In the genomic region with DNA sequence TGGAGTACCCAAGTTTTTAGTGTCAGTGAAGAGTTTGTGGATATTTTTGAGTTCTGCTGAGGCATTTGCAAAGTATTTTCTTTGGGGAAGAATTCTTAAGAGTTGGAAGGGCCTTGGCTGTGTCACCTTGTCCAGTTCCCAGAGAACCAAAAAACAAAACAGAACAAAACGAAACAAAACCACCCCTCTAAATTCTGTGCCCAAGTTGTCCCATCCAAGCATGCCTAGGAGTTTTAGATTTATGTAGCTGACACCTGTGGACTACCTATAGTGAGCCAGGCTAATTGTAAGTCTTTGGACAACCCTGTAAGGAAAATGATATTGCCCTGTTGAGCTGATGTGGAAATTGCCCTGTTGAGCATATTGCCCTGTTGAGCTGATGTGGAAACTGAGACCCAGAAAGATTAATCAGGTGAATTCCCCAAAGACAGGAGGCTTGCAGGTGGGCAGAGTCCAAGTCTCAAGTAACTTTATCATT, we compare ENCODE assay signal across 9 cellular contexts. TPM values are rescaled to one million over a fixed set of nuclear protein-coding genes. Genes with fewer than 3 reads are reported as not detected.
DNase-seq lines count a peak whose midpoint lies in the region; ATAC-seq and TF ChIP-seq lines count a peak whose summit lies in the region.
"Had no signal": no experiment of that assay in that cellular context is flagged by ENCODE, and none has a peak within 500 bp of the region (broad histone marks: within the 10 kb centered on the region; RNA-seq: fewer than 3 reads in every experiment).

No MANE protein-coding gene starts in this region.

- H3K9me3 ChIP-seq in OCI-LY1 (ENCODE audit: low read length): no peaks in the 10 kb centered on the region
- peaks cover 19% of the 10 kb centered on the region for H3K9me3 ChIP-seq in endodermal cell (ENCODE audit: control insufficient read depth, low read length)
- no peaks in the 10 kb centered on the region for H3K9me3 ChIP-seq in neural progenitor cell (ENCODE audit: low read depth)

- H3K4me1 Mint-ChIP-seq in CD14-positive monocyte: peaks cover 17% of the 10 kb centered on the region
- H3K4me1 Mint-ChIP-seq in endodermal cell: peaks cover 16% of the 10 kb centered on the region
- H3K4me1 Mint-ChIP-seq in neural progenitor cell: peaks cover 22% of the 10 kb centered on the region

- H3K36me3 ChIP-seq in OCI-LY1 (ENCODE audit: insufficient read depth, low read length) (peaks cover 10% of the 10 kb centered on the region), endodermal cell (ENCODE audit: control insufficient read depth, insufficient read depth, low read length) (no peaks in the 10 kb centered on the region), neural progenitor cell (no peaks in the 10 kb centered on the region)

- peaks cover 0 to 3% (median 0%) of the 10 kb centered on the region in 7 donors for H3K9me3 Mint-ChIP-seq in CD14-positive monocyte
- H3K9me3 Mint-ChIP-seq in endodermal cell: peaks cover 13% of the 10 kb centered on the region
- peaks cover 11% of the 10 kb centered on the region for H3K9me3 Mint-ChIP-seq in neural progenitor cell

- H3K27me3 Mint-ChIP-seq in CD14-positive monocyte (ENCODE audit: low read depth in 3 of 3): peaks cover 2 to 6% (median 5%) of the 10 kb centered on the region in 3 donors
- peaks cover 5% of the 10 kb centered on the region for H3K27me3 Mint-ChIP-seq in endodermal cell (ENCODE audit: insufficient read depth)
- H3K27me3 Mint-ChIP-seq in neural progenitor cell (ENCODE audit: insufficient read depth, low read depth): peaks cover 5% of the 10 kb centered on the region

- DNase-seq in CD14-positive monocyte (ENCODE audit: low spot score) (no peak), endodermal cell (no peak), neural progenitor cell (ENCODE audit: low spot score) (no peak), left colon (no peak), GF-D8 (lab: John Stamatoyannopoulos, UW) (no peak)

- H3K4me3 ChIP-seq in OCI-LY1 (ENCODE audit: low read depth, low read length, poor library complexity, severe bottlenecking): peak overlapping the region; percentile 81
- H3K4me3 ChIP-seq in endodermal cell (ENCODE audit: low read length): peak overlapping the region; percentile 78
- peak overlapping the region; percentile 81 for H3K4me3 ChIP-seq in neural progenitor cell

- H3K9ac ChIP-seq in OCI-LY1 (ENCODE audit: low read length) (peak overlapping the region; percentile 79), endodermal cell (ENCODE audit: extremely low read depth, low read length, poor library complexity, severe bottlenecking) (no peak overlapping the region), neural progenitor cell (no peak overlapping the region)

- WGBS in endodermal cell (ENCODE audit: insufficient coverage in 1 of 2, insufficient read length in 1 of 2), 2 experiments: 56% methylated on average over 1 of the region's 1 CpG; no CpG with 5 or more reads in 1 of the 2 experiments

- H3K79me2 ChIP-seq in OCI-LY1 (ENCODE audit: insufficient read depth, low read length) (no peaks in the 10 kb centered on the region), neural progenitor cell (ENCODE audit: low read depth) (no peaks in the 10 kb centered on the region)

- H3K4me3 Mint-ChIP-seq in CD14-positive monocyte: peak overlapping the region; percentile 81 to 91
- peak overlapping the region; percentile 84 for H3K4me3 Mint-ChIP-seq in endodermal cell
- H3K4me3 Mint-ChIP-seq in neural progenitor cell: peak overlapping the region; percentile 87

- H3K27ac Mint-ChIP-seq in CD14-positive monocyte (peak overlapping the region in 5 of 7 donors; percentile 38 to 86 (median 74)), endodermal cell (peak overlapping the region; percentile 57), neural progenitor cell (no peak overlapping the region)

- ATAC-seq in left colon (no peak), HG03108 (IDR thresholded peaks at IDR 0.05; ENCODE audit: unreplicated experiment) (no peak), HG03460 (IDR thresholded peaks at IDR 0.05; ENCODE audit: unreplicated experiment) (no peak)

- H3K9me2 ChIP-seq in OCI-LY1 (ENCODE audit: low read depth, low read length): no peaks in the 10 kb centered on the region

- no peak overlapping the region for H3K27ac ChIP-seq in OCI-LY1 (ENCODE audit: low read depth, low read length, poor library complexity, severe bottlenecking)
- no peak overlapping the region for H3K27ac ChIP-seq in endodermal cell (ENCODE audit: low read depth, low read length)
- no peak overlapping the region for H3K27ac ChIP-seq in neural progenitor cell

- no peaks in the 10 kb centered on the region for H3K27me3 ChIP-seq in OCI-LY1 (ENCODE audit: insufficient read depth, low read length)
- H3K27me3 ChIP-seq in endodermal cell (ENCODE audit: control insufficient read depth, insufficient read depth, low read length, poor library complexity, severe bottlenecking): no peaks in the 10 kb centered on the region
- peaks cover 6% of the 10 kb centered on the region for H3K27me3 ChIP-seq in neural progenitor cell

- TF ChIP-seq CTCF in CD14-positive monocyte (IDR thresholded peaks at IDR 0.05): no peak
- TF ChIP-seq CTCF in OCI-LY1 (IDR thresholded peaks at IDR 0.05; ENCODE audit: low read length): no peak
- TF ChIP-seq CTCF in endodermal cell (conservative IDR thresholded peaks at IDR 0.05): no peak
- TF ChIP-seq CTCF in neural progenitor cell (IDR thresholded peaks at IDR 0.05): no peak

- peaks cover 21% of the 10 kb centered on the region for H3K4me1 ChIP-seq in OCI-LY1 (ENCODE audit: insufficient read depth, low read length, severe bottlenecking)
- H3K4me1 ChIP-seq in endodermal cell (ENCODE audit: control insufficient read depth, insufficient read depth, low read length): no peaks in the 10 kb centered on the region
- peaks cover 15% of the 10 kb centered on the region for H3K4me1 ChIP-seq in neural progenitor cell

- H3K4me2 ChIP-seq in OCI-LY1 (ENCODE audit: low read length) (peak overlapping the region; percentile 99), neural progenitor cell (peak overlapping the region; percentile 79)

- H3F3A ChIP-seq in OCI-LY1 (ENCODE audit: insufficient read depth, low read length) (0 out of 2 replicates have a peak, but pooled peaks cover 3% of the 10 kb centered on the region), neural progenitor cell (ENCODE audit: low read depth) (peaks cover 24% of the 10 kb centered on the region)

- intact Hi-C loops in CD14-positive monocyte (cut with micrococcal nuclease) (loop anchor here (5.0 to 10.0 kb wide), 5 partner anchors 92 to 862 kb away; a partner anchor contains a TSS), left colon (cut with DNase I, micrococcal nuclease) (no loop called here)

- H4K20me1 ChIP-seq in OCI-LY1 (ENCODE audit: insufficient read depth, low read length): no peaks in the 10 kb centered on the region
- H4K20me1 ChIP-seq in neural progenitor cell (ENCODE audit: low read depth): no peaks in the 10 kb centered on the region

- H2AFZ ChIP-seq in OCI-LY1 (ENCODE audit: low read length) (peak overlapping the region; percentile 97), neural progenitor cell (replicated peaks) (peak overlapping the region; percentile 51)

- peaks cover 8 to 16% of the 10 kb centered on the region in 2 donors for H3K36me3 Mint-ChIP-seq in CD14-positive monocyte
- H3K36me3 Mint-ChIP-seq in endodermal cell (ENCODE audit: low read depth): peaks cover 17% of the 10 kb centered on the region
- H3K36me3 Mint-ChIP-seq in neural progenitor cell: peaks cover 19% of the 10 kb centered on the region

RNA-seq across cellular contexts. Expression of a gene that starts 1.0 kb away (rescaled TPM):
- 10 to 100 TPM; 44.5 to 45.9 TPM for polyA plus RNA-seq in CD14-positive monocyte
- 10 to 100 TPM; 40.4 to 58.2 TPM for total RNA-seq in endodermal cell
- 66.9 TPM for polyA plus RNA-seq in endodermal cell (2013, experiment 1 of 2)
- 67.6 TPM for polyA plus RNA-seq in endodermal cell (2013, experiment 2 of 2)
- 33.4 and 49.1 TPM in 2 replicates for total RNA-seq in neural progenitor cell (ENCODE audit: low replicate concordance)
- 10 to 100 TPM; 89.8 to 96.3 TPM for total RNA-seq in left colon

RNA-seq across cellular contexts. Expression of a gene that starts 57.5 kb away (rescaled TPM):
- not detected for polyA plus RNA-seq in CD14-positive monocyte
- total RNA-seq in endodermal cell (not detected), neural progenitor cell (ENCODE audit: low replicate concordance) (not detected in 2 replicates), left colon (not detected)
- polyA plus RNA-seq in endodermal cell (2013, experiment 1 of 2): not detected
- not detected for polyA plus RNA-seq in endodermal cell (2013, experiment 2 of 2)
- total RNA-seq: T-helper 1 cell treated with Interleukin-12 subunit alpha and Interleukin-12 subunit beta and Interleukin-4 antibody, amounts not matched to agents 30 ng/mL and 1 ng/mL, for 36 hours had no signal

Comparison
In these comparisons a context has a peak if more than half of its experiments do, and no peak if none do; other contexts are left out.
1. intact Hi-C loops: an anchor here in CD14-positive monocyte (5.0 to 10.0 kb wide); none called in left colon.